10 cellular contexts compared by ENCODE assay signal in genomic region chr9:133368249-133368881, GRCh38. TPM values are rescaled to one million over a fixed set of nuclear protein-coding genes. Genes with fewer than 3 reads are reported as not detected.
A peak's percentile ranks its signal among the peaks of the same experiment; 100 is the strongest.
DNase-seq lines count a peak whose midpoint lies in the region; TF ChIP-seq lines count a peak whose summit lies in the region.
"Had no signal": no experiment of that assay in that cellular context is flagged by ENCODE, and none has a peak within 500 bp of the region (broad histone marks: within the 10 kb centered on the region; RNA-seq: fewer than 3 reads in every experiment).

No MANE protein-coding gene starts in this region.

- no peak overlapping the region for H3K4me2 ChIP-seq in GM23248 (ENCODE audit: unreplicated experiment)
- H3K4me2 ChIP-seq in osteoblast (ENCODE audit: insufficient read depth, low read length): peak overlapping the region; percentile 33
- H3K4me2 ChIP-seq in H9 (ENCODE audit: insufficient read depth, insufficient read length, low read length): no peak overlapping the region

- no peak overlapping the region for H2BK12ac ChIP-seq in H9 (ENCODE audit: insufficient read length, low read depth, low read length)

- peaks cover 47% of the 10 kb centered on the region for H3K4me1 ChIP-seq in GM23248 (ENCODE audit: insufficient read depth)
- H3K4me1 ChIP-seq in osteoblast (ENCODE audit: insufficient read depth, low read length): peaks cover 55% of the 10 kb centered on the region
- peaks cover 18% of the 10 kb centered on the region for H3K4me1 ChIP-seq in testis
- no peaks in the 10 kb centered on the region for H3K4me1 ChIP-seq in H9 (ENCODE audit: insufficient read depth, low read length)

- H2BK5ac ChIP-seq in H9 (ENCODE audit: insufficient read length, low read length): no peak overlapping the region

- H2BK120ac ChIP-seq in H9 (ENCODE audit: low read depth, low read length, poor library complexity, severe bottlenecking): no peak overlapping the region

- 54% methylated on average over 18 of the region's 18 CpGs for WGBS in GM23248 (ENCODE audit: low coverage in 1 of 2, low lambda C conversion rate in 2 of 2, missing lambda C conversion rate in 2 of 2), 2 experiments
- WGBS in testis, 2 donors: 68 to 72% methylated on average over 18 of the region's 18 CpGs
- no CpG with 5 or more reads among the region's 18 CpGs for WGBS in H9 (ENCODE audit: extremely low coverage, insufficient read length, low lambda C conversion rate)

- in situ Hi-C loops in GM23248 (cut with MboI): no loop called here

- no peak overlapping the region for H2AK5ac ChIP-seq in H9 (ENCODE audit: insufficient read length, low read length)

- H4K5ac ChIP-seq in H9 (ENCODE audit: insufficient read length, low read depth, low read length): no peak overlapping the region

- peak overlapping the region in 1 of 3 experiments; percentile 69; a peak in 3 of 7 replicates for H3K27ac Mint-ChIP-seq in H9

- H3K36me3 ChIP-seq in GM23248 (ENCODE audit: low read depth): peaks cover 44% of the 10 kb centered on the region
- H3K36me3 ChIP-seq in osteoblast (ENCODE audit: insufficient read depth, low read length): peaks cover 74% of the 10 kb centered on the region
- no peaks in the 10 kb centered on the region for H3K36me3 ChIP-seq in testis (ENCODE audit: low read depth, missing control alignments)
- H3K36me3 ChIP-seq: ovary had no signal

- H3K9me3 Mint-ChIP-seq in H9: no peaks in the 10 kb centered on the region

- no peak overlapping the region for H3K4me3 Mint-ChIP-seq in H9

- TF ChIP-seq POLR2A in testis (IDR thresholded peaks at IDR 0.05): no peak

- no peak overlapping the region for H3K23ac ChIP-seq in H9 (ENCODE audit: insufficient read length, low read depth, low read length)

- H3K9ac ChIP-seq in GM23248 (peak overlapping the region; percentile 28; the same call in 1 of the 2 replicates), H9 (ENCODE audit: extremely low read depth, insufficient read length, low read length) (no peak overlapping the region)

- peaks cover 3 to 7% of the 10 kb centered on the region in 2 experiments; a peak in 3 of 4 replicates for H3K4me1 Mint-ChIP-seq in H9

- no peak overlapping the region for H3K56ac ChIP-seq in H9 (ENCODE audit: insufficient read length, low read depth, low read length)

- H3F3A ChIP-seq in GM23248 (ENCODE audit: insufficient read depth): peaks cover 32% of the 10 kb centered on the region

- H3K27ac ChIP-seq in GM23248 (peak overlapping the region; percentile 0; the same call in 1 of the 2 replicates), osteoblast (ENCODE audit: low read depth, low read length) (peak overlapping the region; percentile 81), testis (no peak overlapping the region), H9 (ENCODE audit: insufficient read length, low read depth, low read length) (no peak overlapping the region)
- H3K27ac ChIP-seq: gastroesophageal sphincter, ovary had no signal

- no peaks in the 10 kb centered on the region for H3K27me3 ChIP-seq in GM23248 (replicated peaks; ENCODE audit: insufficient read depth)
- H3K27me3 ChIP-seq in osteoblast (ENCODE audit: insufficient read depth, low read length): no peaks in the 10 kb centered on the region
- no peaks in the 10 kb centered on the region for H3K27me3 ChIP-seq in testis
- no peaks in the 10 kb centered on the region for H3K27me3 ChIP-seq in H9 (ENCODE audit: insufficient read depth, low read length)
- H3K27me3 ChIP-seq: gastroesophageal sphincter, ovary had no signal

- no peak overlapping the region for H3T11ph ChIP-seq in H9 (ENCODE audit: low read length)

- H3K18ac ChIP-seq in H9 (ENCODE audit: insufficient read length, low read depth, low read length): no peak overlapping the region

- H2AFZ ChIP-seq in GM23248 (no peak overlapping the region), osteoblast (ENCODE audit: low read length) (no peak overlapping the region), H9 (ENCODE audit: low read length) (no peak overlapping the region)

- H3K4ac ChIP-seq in H9 (ENCODE audit: low read depth, low read length): no peak overlapping the region

- no peak for TF ChIP-seq CTCF in osteoblast (IDR thresholded peaks at IDR 0.05; ENCODE audit: extremely low read depth, low read depth, low read length)
- no peak for TF ChIP-seq CTCF in testis (IDR thresholded peaks at IDR 0.05)
- TF ChIP-seq CTCF in H9 (conservative IDR thresholded peaks at IDR 0.05): no peak

- peaks cover 72% of the 10 kb centered on the region for H4K20me1 ChIP-seq in GM23248 (ENCODE audit: insufficient read depth)
- peaks cover 92% of the 10 kb centered on the region for H4K20me1 ChIP-seq in osteoblast (ENCODE audit: insufficient read depth, low read length)
- no peaks in the 10 kb centered on the region for H4K20me1 ChIP-seq in H9 (ENCODE audit: control insufficient read depth, insufficient read depth, insufficient read length)

- H3K9me3 ChIP-seq in GM23248 (ENCODE audit: low read depth) (no peaks in the 10 kb centered on the region), osteoblast (ENCODE audit: low read depth, low read length) (no peaks in the 10 kb centered on the region), testis (no peaks in the 10 kb centered on the region), H9 (ENCODE audit: control insufficient read depth, low read depth, low read length) (no peaks in the 10 kb centered on the region)
- H3K9me3 ChIP-seq: gastroesophageal sphincter, ovary had no signal

- H2BK20ac ChIP-seq in H9 (ENCODE audit: low read depth, low read length, poor library complexity, severe bottlenecking): no peak overlapping the region

- H3K79me1 ChIP-seq in H9 (ENCODE audit: insufficient read depth, low read depth, low read length, poor library complexity, severe bottlenecking): peaks cover 34% of the 10 kb centered on the region

- peaks cover 33 to 87% (median 70%) of the 10 kb centered on the region in 3 experiments; a peak in 6 of 7 replicates for H3K36me3 Mint-ChIP-seq in H9 (ENCODE audit: insufficient read depth in 1 of 3, low read depth in 3 of 3)

- H4K91ac ChIP-seq in H9 (ENCODE audit: insufficient read length, low read depth, low read length): no peak overlapping the region

- no peak overlapping the region for H2BK15ac ChIP-seq in H9 (ENCODE audit: low read depth, low read length)

- DNase-seq in GM23248: peak; percentile 40
- peak; percentile 90 for DNase-seq in NCI-H774 (lab: John Stamatoyannopoulos, UW)
- peak; percentile 65 to 78 for DNase-seq in dermis microvascular lymphatic vessel endothelial cell (ENCODE audit: low read depth in 2 of 2)
- DNase-seq in osteoblast (ENCODE audit: insufficient read length, low spot score, missing footprints): peak; percentile 90
- DNase-seq in anterior cingulate cortex (lab: John Stamatoyannopoulos, UW): no peak
- no peak for DNase-seq in testis
- no peak for DNase-seq in H9
- DNase-seq: NCI-H1105, ovary had no signal

- H3K4me3 ChIP-seq in GM23248 (no peak overlapping the region), osteoblast (ENCODE audit: insufficient read depth, low read length) (no peak overlapping the region), testis (no peak overlapping the region)
- H3K4me3 ChIP-seq: gastroesophageal sphincter, ovary had no signal

- no peaks in the 10 kb centered on the region for H3K23me2 ChIP-seq in H9 (ENCODE audit: insufficient read length, low read depth, low read length, poor library complexity, severe bottlenecking)

- no peaks in the 10 kb centered on the region for H3K27me3 Mint-ChIP-seq in H9 (ENCODE audit: low read depth)

- H3K79me2 ChIP-seq in GM23248 (ENCODE audit: insufficient read depth) (peaks cover 100% of the 10 kb centered on the region), osteoblast (ENCODE audit: insufficient read depth, low read length) (peaks cover 98% of the 10 kb centered on the region), H9 (ENCODE audit: insufficient read depth, low read length) (peaks cover 51% of the 10 kb centered on the region; the same call in 1 of the 2 replicates)

- intact Hi-C loops in testis (cut with DNase I; ENCODE audit: low total_unique reads): no loop called here

- no peaks in the 10 kb centered on the region for H3K9me2 ChIP-seq in GM23248 (ENCODE audit: insufficient read depth)

- H3K14ac ChIP-seq in H9 (ENCODE audit: insufficient read depth, low read length): no peak overlapping the region

- H4K8ac ChIP-seq in H9 (replicated peaks; ENCODE audit: insufficient read length, low read depth, low read length): no peak overlapping the region

RNA-seq across cellular contexts. Expression of gene SURF4, which starts 7.5 kb away (rescaled TPM):
- 638 and 670 TPM in 2 replicates for total RNA-seq in GM23248 (2014; rRNA removed; shearing (Covaris generic))
- polyA plus RNA-seq in GM23248 (2016; fragmentation: Nextera tagmentation; extraction: Ambion mirVana) (406 and 420 TPM in 2 replicates), testis (ENCODE audit: insufficient read depth, low read depth, low replicate concordance) (163 TPM)
- total RNA-seq in dermis microvascular lymphatic vessel endothelial cell (270 and 365 TPM in 2 replicates), osteoblast (366 and 392 TPM in 2 replicates), testis (100 to 1,000 TPM; 150 to 151 TPM), H9 (2021) (146 and 148 TPM in 2 replicates)

RNA-seq across cellular contexts. Expression of gene STKLD1, which starts 7.8 kb away (rescaled TPM):
- 0.32 and 3.4 TPM in 2 replicates for total RNA-seq in GM23248 (2014; rRNA removed; shearing (Covaris generic))
- polyA plus RNA-seq in GM23248 (2016; fragmentation: Nextera tagmentation; extraction: Ambion mirVana) (0.38 and 1.5 TPM in 2 replicates), testis (ENCODE audit: insufficient read depth, low read depth, low replicate concordance) (33.1 TPM)
- total RNA-seq in dermis microvascular lymphatic vessel endothelial cell (0.26 and 0.38 TPM in 2 replicates), osteoblast (0.72 and 1.2 TPM in 2 replicates), testis (10 to 100 TPM in 1 of 2 donors, 1 to 10 TPM in 1; 8.4 to 20.9 TPM), H9 (2021) (0.57 TPM in 1 of 2 replicates, not detected in the other)

RNA-seq across cellular contexts. Expression of gene SURF2, which starts 12.0 kb away (rescaled TPM):
- total RNA-seq in GM23248 (2014; rRNA removed; shearing (Covaris generic)): 6.3 and 14.8 TPM in 2 replicates
- polyA plus RNA-seq in GM23248 (2016; fragmentation: Nextera tagmentation; extraction: Ambion mirVana) (23.4 and 24.4 TPM in 2 replicates), testis (ENCODE audit: insufficient read depth, low read depth, low replicate concordance) (160 TPM)
- total RNA-seq in dermis microvascular lymphatic vessel endothelial cell (9.6 and 15.3 TPM in 2 replicates), osteoblast (10.3 and 15.2 TPM in 2 replicates), testis (100 to 1,000 TPM; 103 to 121 TPM), H9 (2021) (44.4 and 46.1 TPM in 2 replicates)

RNA-seq across cellular contexts. Expression of gene SURF1, which starts 12.1 kb away (rescaled TPM):
- total RNA-seq in GM23248 (2014; rRNA removed; shearing (Covaris generic)): 27.7 and 29.1 TPM in 2 replicates
- polyA plus RNA-seq in GM23248 (2016; fragmentation: Nextera tagmentation; extraction: Ambion mirVana) (57.4 and 62.9 TPM in 2 replicates), testis (ENCODE audit: insufficient read depth, low read depth, low replicate concordance) (71.0 TPM)
- total RNA-seq in dermis microvascular lymphatic vessel endothelial cell (19.7 and 21.6 TPM in 2 replicates), osteoblast (21.0 and 24.8 TPM in 2 replicates), testis (10 to 100 TPM; 51.4 to 58.9 TPM), H9 (2021) (43.3 and 46.8 TPM in 2 replicates)

RNA-seq across cellular contexts. Expression of gene RPL7A, which starts 20.3 kb away (rescaled TPM):
- 1,262 and 1,382 TPM in 2 replicates for total RNA-seq in GM23248 (2014; rRNA removed; shearing (Covaris generic))
- 437 and 458 TPM in 2 replicates for polyA plus RNA-seq in GM23248 (2016; fragmentation: Nextera tagmentation; extraction: Ambion mirVana)
- total RNA-seq in dermis microvascular lymphatic vessel endothelial cell: 1,768 and 1,981 TPM in 2 replicates
- total RNA-seq in osteoblast: 1,638 and 1,763 TPM in 2 replicates
- total RNA-seq in testis: 1,000 to 10,000 TPM in 1 of 2 donors, 100 to 1,000 TPM in 1; 856 to 1,453 TPM
- polyA plus RNA-seq in testis (ENCODE audit: insufficient read depth, low read depth, low replicate concordance): 1,924 TPM
- 2,874 and 2,895 TPM in 2 replicates for total RNA-seq in H9 (2021)

Comparison
In these comparisons a context has a peak if more than half of its experiments do, and no peak if none do; other contexts are left out.
1. DNase-seq: peak in GM23248 (single experiment), NCI-H774 (single experiment), dermis microvascular lymphatic vessel endothelial cell (2 of 2) and osteoblast (single experiment); none in anterior cingulate cortex (0 of 58), testis (single experiment) and H9 (single experiment).
2. H3K27ac ChIP-seq: peak in GM23248 (single experiment) and osteoblast (single experiment); none in testis (0 of 2) and H9 (single experiment).